Comparison of ENCODE assay signal across 8 cellular contexts in the genomic region with DNA sequence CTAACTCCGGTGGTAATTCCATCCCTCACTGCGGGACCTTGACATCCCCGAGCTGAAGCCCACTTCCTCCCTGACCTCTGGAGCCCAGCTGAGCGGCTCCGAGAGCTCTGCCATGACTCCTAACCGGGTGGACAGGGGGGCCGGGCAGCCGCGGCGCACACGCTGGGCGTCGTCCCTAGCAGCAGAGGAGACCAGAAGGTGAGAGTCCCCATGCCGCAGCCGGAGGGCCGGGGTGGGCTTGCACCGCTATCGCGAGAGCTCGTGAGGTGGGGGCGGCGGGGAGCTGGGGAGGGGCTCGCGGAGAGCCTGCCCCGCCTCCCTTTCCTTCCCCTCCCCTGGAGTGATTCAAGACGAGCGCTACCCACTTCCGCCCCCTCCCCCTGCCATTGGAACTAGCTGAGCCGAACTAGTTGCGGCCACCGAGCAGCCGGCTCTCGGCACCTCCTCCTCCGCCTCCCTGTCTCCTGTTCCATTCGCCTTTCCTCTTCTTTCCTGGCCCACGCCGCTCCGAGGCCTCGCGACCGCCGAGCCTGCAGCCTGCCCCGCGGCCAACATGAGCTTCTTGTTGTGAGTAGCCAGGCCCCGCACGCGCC. TPM values are rescaled to one million over a fixed set of nuclear protein-coding genes. Genes with fewer than 3 reads are reported as not detected.
DNase-seq lines count a peak whose midpoint lies in the region; ATAC-seq and TF ChIP-seq lines count a peak whose summit lies in the region.

A gene (plus strand): TSS at position 386 of the 593 bp plus-strand sequence. CDS start 168 bp downstream, at position 554.

- peak; percentile 18 for TF ChIP-seq CTCF in colonic mucosa (IDR thresholded peaks at IDR 0.05)

- H3K27me3 ChIP-seq in colonic mucosa, result no peaks in the 10 kb centered on the region

- no peaks in the 10 kb centered on the region for H3K4me1 ChIP-seq in colonic mucosa

- H3K27ac ChIP-seq in colonic mucosa, result peak within 1 kb of the TSS; percentile 76

- intact Hi-C loops in colonic mucosa (cut with DNase I), result loop anchor here (10.0 kb wide), 1 partner anchor 93 kb away; a partner anchor contains a TSS

- H3K4me3 ChIP-seq in colonic mucosa, result peak within 1 kb of the TSS; percentile 76

- H3K9ac ChIP-seq in colonic mucosa (ENCODE audit: low read depth in 2 of 2, low read length in 2 of 2), result peak within 1 kb of the TSS; percentile 77 to 83

- ATAC-seq in GM19023 (IDR thresholded peaks at IDR 0.05; ENCODE audit: unreplicated experiment), result peak; percentile 95
- peak; percentile 76 for ATAC-seq in HG03280 (IDR thresholded peaks at IDR 0.05; ENCODE audit: unreplicated experiment)

- H3K9me3 ChIP-seq in colonic mucosa, result no peaks in the 10 kb centered on the region

- DNase-seq in Ammon's horn (ENCODE audit: low spot score), result peak; percentile 91
- DNase-seq in NCI-H524 treated with DMSO at 0.1 percent for 48 hours (lab: John Stamatoyannopoulos, UW), result peak; percentile 58
- peak; percentile 89 for DNase-seq in activated CD4-positive, alpha-beta T cell treated with anti-CD3 and anti-CD28 coated beads for 48 hours
- DNase-seq in colonic mucosa, result peak; percentile 89
- DNase-seq in left kidney (ENCODE audit: low read depth, low spot score), result peak; percentile 97
- DNase-seq in stimulated activated CD4-positive, alpha-beta T cell treated with anti-CD3 and anti-CD28 coated beads, Interleukin-2, amount 100 ng/mL, for 24 hours, result peak; percentile 83 to 87

- H3K36me3 ChIP-seq in colonic mucosa, result no peaks in the 10 kb centered on the region

RNA-seq across cellular contexts. Expression of the gene that starts here (rescaled TPM):
- total RNA-seq in colonic mucosa, result 10 to 100 TPM; 11.0 to 15.6 TPM

Comparison
In these comparisons a context has a peak if more than half of its experiments do, and no peak if none do; other contexts are left out.
1. Peak in every context shown above with its lines: DNase-seq, ATAC-seq, H3K4me3 ChIP-seq and H3K27ac ChIP-seq.